In genomic region chr5:122077451-122078115, GRCh38 we compare ENCODE assay signal across 8 cellular contexts. TPM values are rescaled to one million over a fixed set of nuclear protein-coding genes. Genes with fewer than 3 reads are reported as not detected.
DNase-seq lines count a peak whose midpoint lies in the region; ATAC-seq and TF ChIP-seq lines count a peak whose summit lies in the region.

No MANE protein-coding gene starts in this region.

- no peak overlapping the region for H2AFZ ChIP-seq in Karpas-422 (ENCODE audit: low read length)

- H3K9me2 ChIP-seq in Karpas-422 (replicated peaks; ENCODE audit: insufficient read depth, low read length) = no peaks in the 10 kb centered on the region

- no peak overlapping the region for H3K9ac ChIP-seq in Karpas-422 (ENCODE audit: low read length)

- H3K4me3 Mint-ChIP-seq in activated B cell treated with CpG ODN at 0.5 μM for 24 hours = peak overlapping the region; percentile 57
- H3K4me3 Mint-ChIP-seq in osteocyte (ENCODE audit: unreplicated experiment) = peak overlapping the region; percentile 93

- CTCF ChIA-PET in activated B cell treated with CpG ODN at 0.5 μM for 24 hours (lab: Charles Lee) = no interaction called here

- H3K9me3 ChIP-seq in gastroesophageal sphincter (no peaks in the 10 kb centered on the region), Karpas-422 (ENCODE audit: low read length) (no peaks in the 10 kb centered on the region)

- H3K36me3 ChIP-seq in gastroesophageal sphincter = peaks cover 0 to 15% of the 10 kb centered on the region in 2 donors
- H3K36me3 ChIP-seq in Karpas-422 (ENCODE audit: insufficient read depth, low read length) = no peaks in the 10 kb centered on the region

- H3K4me1 Mint-ChIP-seq in activated B cell treated with CpG ODN at 0.5 μM for 24 hours (peaks cover 16% of the 10 kb centered on the region), osteocyte (ENCODE audit: unreplicated experiment) (peaks cover 50% of the 10 kb centered on the region)

- H3K4me3 ChIP-seq in gastroesophageal sphincter (peak overlapping the region; percentile 51 to 71), Karpas-422 (ENCODE audit: low read length) (no peak overlapping the region)

- H3K27me3 ChIP-seq in gastroesophageal sphincter (no peaks in the 10 kb centered on the region), Karpas-422 (ENCODE audit: low read length) (no peaks in the 10 kb centered on the region)

- H3K27ac ChIP-seq in gastroesophageal sphincter (peak overlapping the region in 3 of 4 donors; percentile 77 to 84 (median 77)), Karpas-422 (ENCODE audit: low read length) (no peak overlapping the region)

- no peaks in the 10 kb centered on the region for H4K20me1 ChIP-seq in Karpas-422 (ENCODE audit: insufficient read depth, low read depth, low read length)

- H3K79me2 ChIP-seq in Karpas-422 (ENCODE audit: low read length) = no peaks in the 10 kb centered on the region

- H3K27me3 Mint-ChIP-seq in activated B cell treated with CpG ODN at 0.5 μM for 24 hours (peaks cover 52% of the 10 kb centered on the region), osteocyte (ENCODE audit: unreplicated experiment) (no peaks in the 10 kb centered on the region)

- H3K27ac Mint-ChIP-seq in activated B cell treated with CpG ODN at 0.5 μM for 24 hours (no peak overlapping the region), osteocyte (ENCODE audit: unreplicated experiment) (peak overlapping the region; percentile 92)

- ATAC-seq in HG03066 (IDR thresholded peaks at IDR 0.05; ENCODE audit: low read depth, unreplicated experiment) (peak; percentile 31), activated B cell treated with CpG ODN at 0.5 μM for 24 hours (ENCODE audit: low read depth) (no peak), gastroesophageal sphincter (peak; percentile 30)
- ATAC-seq in activated CD4-positive, CD25-positive, alpha-beta regulatory T cell treated with anti-CD3 and anti-CD28 coated beads, Interleukin-2, amount 50 U/mL, for 24 hours = no peak

- no peak for TF ChIP-seq EP300 in gastroesophageal sphincter (IDR thresholded peaks at IDR 0.05)

- TF ChIP-seq POLR2A in gastroesophageal sphincter (IDR thresholded peaks at IDR 0.05) = no peak

- 0% methylated on average over 3 of the region's 73 CpGs; no CpG with 5 or more reads in 1 of the 2 donors for WGBS in gastroesophageal sphincter (ENCODE audit: low coverage in 1 of 2), 2 donors

- POLR2A ChIA-PET in activated B cell treated with CpG ODN at 0.5 μM for 24 hours (lab: Charles Lee) = no interaction called here

- intact Hi-C loops in activated B cell treated with CpG ODN at 0.5 μM for 24 hours (cut with micrococcal nuclease) = no loop called here

- H3K36me3 Mint-ChIP-seq in activated B cell treated with CpG ODN at 0.5 μM for 24 hours (ENCODE audit: low read depth) (no peaks in the 10 kb centered on the region), osteocyte (ENCODE audit: unreplicated experiment) (no peaks in the 10 kb centered on the region)

- H3K9me3 Mint-ChIP-seq in activated B cell treated with CpG ODN at 0.5 μM for 24 hours = no peaks in the 10 kb centered on the region
- no peaks in the 10 kb centered on the region for H3K9me3 Mint-ChIP-seq in osteocyte (ENCODE audit: unreplicated experiment)

- no peak overlapping the region for H3K4me2 ChIP-seq in Karpas-422 (ENCODE audit: low read depth, low read length, poor library complexity, severe bottlenecking)

- H3K4me1 ChIP-seq in gastroesophageal sphincter (peaks cover 0 to 28% (median 0%) of the 10 kb centered on the region in 3 donors), Karpas-422 (ENCODE audit: low read length) (no peaks in the 10 kb centered on the region)

- DNase-seq in activated CD4-positive, alpha-beta T cell treated with anti-CD3 and anti-CD28 coated beads for 48 hours = peak; percentile 23
- DNase-seq in activated CD4-positive, alpha-beta T cell treated with anti-CD3 and anti-CD28 coated beads, Interleukin-2, amount 50 U/mL, for 1 hour = no peak
- DNase-seq in activated B cell treated with CpG ODN at 0.5 μM for 24 hours (no peak), osteocyte (ENCODE audit: extremely low spot score, unreplicated experiment) (peak; percentile 84), Karpas-422 (no peak)

- TF ChIP-seq CTCF in activated B cell treated with CpG ODN at 0.5 μM for 24 hours (IDR thresholded peaks at IDR 0.05) (no peak), gastroesophageal sphincter (IDR thresholded peaks at IDR 0.05) (no peak), osteocyte (IDR thresholded peaks at IDR 0.05) (no peak)

RNA-seq across cellular contexts. Expression of gene LOX, which starts 0.5 kb away (rescaled TPM):
- not detected in 2 replicates for total RNA-seq in activated B cell treated with CpG ODN at 0.5 μM for 24 hours
- 10 to 100 TPM in 2 of 4 donors, 1 to 10 TPM in 2; 2.8 to 17.4 (median 11.9) TPM for total RNA-seq in gastroesophageal sphincter
- 72.0 and 75.8 TPM in 2 replicates for total RNA-seq in osteocyte
- not detected in 2 replicates for total RNA-seq in Karpas-422 (2014; rRNA removed; shearing (Covaris generic); ENCODE audit: low replicate concordance)

RNA-seq across cellular contexts. Expression of gene ZNF474, which starts 51.8 kb away (rescaled TPM):
- total RNA-seq in activated B cell treated with CpG ODN at 0.5 μM for 24 hours (0.15 TPM in 1 of 2 replicates, not detected in the other), gastroesophageal sphincter (1 to 10 TPM in 2 of 4 donors, under 1 TPM in 2; 0.52 to 1.3 (median 1.0) TPM), osteocyte (not detected in 2 replicates)
- not detected in 2 replicates for total RNA-seq in Karpas-422 (2014; rRNA removed; shearing (Covaris generic); ENCODE audit: low replicate concordance)

Comparison
In these comparisons a context has a peak if more than half of its experiments do, and no peak if none do; other contexts are left out.
1. DNase-seq: peak in activated CD4-positive, alpha-beta T cell treated with anti-CD3 and anti-CD28 coated beads for 48 hours (single experiment) and osteocyte (single experiment); none in activated CD4-positive, alpha-beta T cell treated with anti-CD3 and anti-CD28 coated beads, Interleukin-2, amount 50 U/mL, for 1 hour (single experiment), activated B cell treated with CpG ODN at 0.5 μM for 24 hours (single experiment) and Karpas-422 (single experiment).
2. ATAC-seq: peak in HG03066 (single experiment) and gastroesophageal sphincter (single experiment); none in activated B cell treated with CpG ODN at 0.5 μM for 24 hours (single experiment) and activated CD4-positive, CD25-positive, alpha-beta regulatory T cell treated with anti-CD3 and anti-CD28 coated beads, Interleukin-2, amount 50 U/mL, for 24 hours (0 of 2).